In the genomic region with DNA sequence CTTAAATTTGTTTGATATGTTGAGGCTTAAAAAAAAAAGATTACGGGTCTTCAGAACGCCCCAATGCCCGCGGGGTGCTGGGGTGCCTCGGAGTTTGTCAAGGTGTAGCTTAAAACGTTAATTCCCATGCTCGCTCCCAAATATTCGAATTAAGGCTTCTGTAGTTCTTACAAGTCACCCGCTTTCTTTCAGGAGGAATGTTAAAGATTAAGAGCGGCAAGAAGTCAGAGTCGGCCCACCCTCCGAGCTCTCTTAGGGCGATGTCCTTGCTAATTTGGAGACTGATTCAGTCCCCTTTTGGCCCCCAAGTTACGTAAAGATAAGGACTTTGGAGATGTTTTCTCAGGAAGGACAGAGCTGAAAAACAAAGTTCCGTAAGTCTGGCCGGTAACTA, we compare ENCODE assay signal across 8 cellular contexts. TPM values are rescaled to one million over a fixed set of nuclear protein-coding genes. Genes with fewer than 3 reads are reported as not detected.
DNase-seq lines count a peak whose midpoint lies in the region; TF ChIP-seq lines count a peak whose summit lies in the region.

No MANE protein-coding gene starts in this region.

- H3K27me3 ChIP-seq in endodermal cell (ENCODE audit: control insufficient read depth, insufficient read depth, low read length, poor library complexity, severe bottlenecking) (no peaks in the 10 kb centered on the region), neutrophil (peaks cover 9% of the 10 kb centered on the region)

- H3K36me3 Mint-ChIP-seq in endodermal cell (ENCODE audit: low read depth) = peaks cover 39% of the 10 kb centered on the region

- no peaks in the 10 kb centered on the region for H3K27me3 Mint-ChIP-seq in endodermal cell (ENCODE audit: insufficient read depth)

- 24 to 26% methylated on average over 15 to 16 of the region's 16 CpGs for WGBS in endodermal cell (ENCODE audit: insufficient coverage in 1 of 2, insufficient read length in 1 of 2), 2 experiments

- H3K36me3 ChIP-seq in endodermal cell (ENCODE audit: control insufficient read depth, insufficient read depth, low read length) (peaks cover 34% of the 10 kb centered on the region), neutrophil (peaks cover 7% of the 10 kb centered on the region)

- peak overlapping the region; percentile 99 for H3K4me3 Mint-ChIP-seq in endodermal cell

- peaks cover 21% of the 10 kb centered on the region for H3K4me1 Mint-ChIP-seq in endodermal cell

- TF ChIP-seq CTCF in endodermal cell (conservative IDR thresholded peaks at IDR 0.05) (no peak), neutrophil (IDR thresholded peaks at IDR 0.05) (no peak)

- DNase-seq in NCI-H510A treated with DMSO at 0.1 percent for 48 hours (lab: John Stamatoyannopoulos, UW) = peak; percentile 36
- no peak for DNase-seq in NCI-H510A (lab: John Stamatoyannopoulos, UW)
- DNase-seq in RKO (ENCODE audit: low spot score) = peak; percentile 41
- DNase-seq in endodermal cell = peak; percentile 66
- DNase-seq in NCI-H1417 treated with DMSO at 0.1 percent for 48 hours (lab: John Stamatoyannopoulos, UW) = no peak
- DNase-seq in NCI-H1105 treated with DMSO at 0.1 percent for 48 hours (lab: John Stamatoyannopoulos, UW) = no peak
- no peak for DNase-seq in retina

- H3K27ac ChIP-seq in endodermal cell (ENCODE audit: low read depth, low read length) (peak overlapping the region; percentile 86), neutrophil (peak overlapping the region; percentile 73)

- H3K9me3 ChIP-seq in endodermal cell (ENCODE audit: control insufficient read depth, low read length) (no peaks in the 10 kb centered on the region), neutrophil (no peaks in the 10 kb centered on the region)

- peak overlapping the region; percentile 97 for H3K9ac ChIP-seq in endodermal cell (ENCODE audit: extremely low read depth, low read length, poor library complexity, severe bottlenecking)

- peak overlapping the region; percentile 100 for H3K27ac Mint-ChIP-seq in endodermal cell

- H3K4me3 ChIP-seq in endodermal cell (ENCODE audit: low read length) (peak overlapping the region; percentile 97), neutrophil (ENCODE audit: low read depth in 1 of 2, low read length in 1 of 2) (peak overlapping the region; percentile 86 to 87)

- no peaks in the 10 kb centered on the region for H3K4me1 ChIP-seq in endodermal cell (ENCODE audit: control insufficient read depth, insufficient read depth, low read length)
- H3K4me1 ChIP-seq in neutrophil (ENCODE audit: control insufficient read depth in 1 of 2, insufficient read depth in 1 of 2, low read depth in 1 of 2, low read length in 1 of 2) = peaks cover 20 to 23% of the 10 kb centered on the region in 2 experiments

- peaks cover 2% of the 10 kb centered on the region for H3K9me3 Mint-ChIP-seq in endodermal cell

RNA-seq across cellular contexts. Expression of gene NPM1, which starts 0.8 kb away (rescaled TPM):
- total RNA-seq in endodermal cell = 1,000 to 10,000 TPM; 1,997 to 2,127 TPM
- polyA plus RNA-seq in endodermal cell (2013, experiment 1 of 2) = 2,680 TPM
- 2,415 TPM for polyA plus RNA-seq in endodermal cell (2013, experiment 2 of 2)

RNA-seq across cellular contexts. Expression of gene FGF18, which starts 32.6 kb away (rescaled TPM):
- total RNA-seq in endodermal cell = under 1 TPM; 0.44 to 0.57 TPM
- polyA plus RNA-seq in endodermal cell (2013, experiment 1 of 2) = 3.8 TPM
- 3.6 TPM for polyA plus RNA-seq in endodermal cell (2013, experiment 2 of 2)

Comparison
In these comparisons a context has a peak if more than half of its experiments do, and no peak if none do; other contexts are left out.
1. DNase-seq: peak in NCI-H510A treated with DMSO at 0.1 percent for 48 hours (single experiment), RKO (single experiment) and endodermal cell (single experiment); none in NCI-H510A (single experiment), NCI-H1417 treated with DMSO at 0.1 percent for 48 hours (single experiment), NCI-H1105 treated with DMSO at 0.1 percent for 48 hours (single experiment) and retina (single experiment).